ENCODE assay signal across 23 cellular contexts in genomic region chr7:151798851-151799428, GRCh38.
A peak's percentile ranks its signal among the peaks of the same experiment; 100 is the strongest.
DNase-seq lines count a peak whose midpoint lies in the region; ATAC-seq, FAIRE-seq and TF ChIP-seq lines count a peak whose summit lies in the region.
"Had no signal": no experiment of that assay in that cellular context is flagged by ENCODE, and none has a peak within 500 bp of the region (broad histone marks: within the 10 kb centered on the region; RNA-seq: fewer than 3 reads in every experiment).

No MANE protein-coding gene starts in this region.

- H3K36me3 ChIP-seq in left ventricle myocardium inferior: no peaks in the 10 kb centered on the region
- H3K36me3 ChIP-seq in kidney (ENCODE audit: control insufficient read depth in 1 of 2, insufficient read depth in 2 of 2, low read length in 2 of 2): no peaks in the 10 kb centered on the region
- no peaks in the 10 kb centered on the region for H3K36me3 ChIP-seq in upper lobe of right lung
- H3K36me3 ChIP-seq: cardiac muscle cell, pancreas had no signal

- H3K4me1 ChIP-seq in left ventricle myocardium inferior (peaks cover 30% of the 10 kb centered on the region), kidney (ENCODE audit: control insufficient read depth in 1 of 2, insufficient read depth in 1 of 2, low read depth in 1 of 2, low read length in 2 of 2) (peaks cover 8 to 15% of the 10 kb centered on the region in 2 donors), upper lobe of right lung (peaks cover 40% of the 10 kb centered on the region)

- DNase-seq in left ventricle myocardium inferior (no peak), left ventricle myocardium superior (no peak), cerebellar cortex (ENCODE audit: low spot score) (peak; percentile 67), kidney (peak; percentile 58), upper lobe of right lung (peak; percentile 58), foreskin fibroblast (no peak), putamen (ENCODE audit: low spot score) (no peak)
- DNase-seq in stimulated activated CD4-positive, alpha-beta T cell treated with anti-CD3 and anti-CD28 coated beads, Interleukin-15, amount 100 ng/mL, for 24 hours: no peak
- DNase-seq: activated CD4-positive, alpha-beta T cell treated with anti-CD3 and anti-CD28 coated beads, Interleukin-2, amount 10 ng/mL, durations not matched to agents 7 days and 5 days; activated naive CD4-positive, alpha-beta T cell treated with anti-CD3 and anti-CD28 coated beads, Interleukin-2, amount 10 ng/mL, durations not matched to agents 7 days and 5 days; activated T-cell treated with anti-CD3 and anti-CD28 coated beads, Interleukin-2, amount 50 U/mL, for 72 hours; dermis blood vessel endothelial cell; DMS79; H7; NCI-H1092; NCI-H187 treated with DMSO at 0.1 percent for 48 hours; NCI-H82; pancreas had no signal

- no peaks in the 10 kb centered on the region for H3K9me3 ChIP-seq in left ventricle myocardium inferior (replicated peaks)
- H3K9me3 ChIP-seq in kidney (ENCODE audit: control insufficient read depth in 1 of 2, low read length in 2 of 2): no peaks in the 10 kb centered on the region
- H3K9me3 ChIP-seq in upper lobe of right lung: no peaks in the 10 kb centered on the region
- H3K9me3 ChIP-seq: A549, pancreas had no signal

- H3K27me3 ChIP-seq in left ventricle myocardium inferior (ENCODE audit: low read depth): no peaks in the 10 kb centered on the region
- H3K27me3 ChIP-seq in upper lobe of right lung: no peaks in the 10 kb centered on the region
- H3K27me3 ChIP-seq: cardiac muscle cell, pancreas had no signal

- H3K27ac ChIP-seq in left ventricle myocardium inferior (replicated peaks) (peak overlapping the region; percentile 54), kidney (ENCODE audit: low read depth in 2 of 2, low read length in 2 of 2) (no peak overlapping the region), upper lobe of right lung (peak overlapping the region; percentile 18)
- H3K27ac ChIP-seq: cardiac muscle cell, pancreas had no signal

- H3K9ac ChIP-seq in kidney (ENCODE audit: low read length in 2 of 2): no peak overlapping the region

- intact Hi-C loops in left ventricle myocardium inferior (cut with micrococcal nuclease): no loop called here
- intact Hi-C loops in left ventricle myocardium superior (cut with micrococcal nuclease): no loop called here
- intact Hi-C loops in kidney (cut with DNase I): no loop called here
- intact Hi-C loops in upper lobe of right lung (cut with DNase I): no loop called here

- no peak for ATAC-seq in left ventricle myocardium superior
- ATAC-seq in upper lobe of right lung: no peak
- ATAC-seq: A549; activated T-cell treated with anti-CD3 and anti-CD28 coated beads, Interleukin-2, amount 50 U/mL, for 72 hours; natural killer cell treated with Interleukin-12 subunit alpha and Interleukin-12 subunit beta and Interleukin-15 and Interleukin-18, amount 100 ng/mL, for 72 hours; pancreas; right cardiac atrium had no signal

- H3K4me3 ChIP-seq in left ventricle myocardium inferior: no peak overlapping the region
- no peak overlapping the region for H3K4me3 ChIP-seq in kidney (ENCODE audit: low read length in 2 of 2)
- H3K4me3 ChIP-seq in upper lobe of right lung: no peak overlapping the region
- no peak overlapping the region for H3K4me3 ChIP-seq in foreskin fibroblast (ENCODE audit: low read depth in 1 of 2, low read length in 2 of 2)
- H3K4me3 ChIP-seq: A549, cardiac muscle cell, pancreas had no signal

- no peak for FAIRE-seq in kidney (lab: Jason Lieb, UNC)
- FAIRE-seq: A549, endometrium, pancreas had no signal

- TF ChIP-seq CTCF in left ventricle myocardium inferior (IDR thresholded peaks at IDR 0.05; ENCODE audit: borderline replicate concordance) (no peak), kidney (IDR thresholded peaks at IDR 0.05; ENCODE audit: borderline replicate concordance, extremely low read depth, insufficient read depth) (no peak), upper lobe of right lung (IDR thresholded peaks at IDR 0.05) (no peak), foreskin fibroblast (IDR thresholded peaks at IDR 0.05; ENCODE audit: low read depth, low read length) (no peak)

Comparison
In these comparisons a context has a peak if more than half of its experiments do, and no peak if none do; other contexts are left out.
1. DNase-seq: peak in cerebellar cortex (single experiment), kidney (single experiment) and upper lobe of right lung (single experiment); none in left ventricle myocardium inferior (single experiment), left ventricle myocardium superior (single experiment), foreskin fibroblast (0 of 2), putamen (single experiment) and stimulated activated CD4-positive, alpha-beta T cell treated with anti-CD3 and anti-CD28 coated beads, Interleukin-15, amount 100 ng/mL, for 24 hours (single experiment).
2. H3K27ac ChIP-seq: peak in left ventricle myocardium inferior (single experiment) and upper lobe of right lung (single experiment); none in kidney (0 of 2).